ENCODE assay signal across 8 cellular contexts in the genomic region with DNA sequence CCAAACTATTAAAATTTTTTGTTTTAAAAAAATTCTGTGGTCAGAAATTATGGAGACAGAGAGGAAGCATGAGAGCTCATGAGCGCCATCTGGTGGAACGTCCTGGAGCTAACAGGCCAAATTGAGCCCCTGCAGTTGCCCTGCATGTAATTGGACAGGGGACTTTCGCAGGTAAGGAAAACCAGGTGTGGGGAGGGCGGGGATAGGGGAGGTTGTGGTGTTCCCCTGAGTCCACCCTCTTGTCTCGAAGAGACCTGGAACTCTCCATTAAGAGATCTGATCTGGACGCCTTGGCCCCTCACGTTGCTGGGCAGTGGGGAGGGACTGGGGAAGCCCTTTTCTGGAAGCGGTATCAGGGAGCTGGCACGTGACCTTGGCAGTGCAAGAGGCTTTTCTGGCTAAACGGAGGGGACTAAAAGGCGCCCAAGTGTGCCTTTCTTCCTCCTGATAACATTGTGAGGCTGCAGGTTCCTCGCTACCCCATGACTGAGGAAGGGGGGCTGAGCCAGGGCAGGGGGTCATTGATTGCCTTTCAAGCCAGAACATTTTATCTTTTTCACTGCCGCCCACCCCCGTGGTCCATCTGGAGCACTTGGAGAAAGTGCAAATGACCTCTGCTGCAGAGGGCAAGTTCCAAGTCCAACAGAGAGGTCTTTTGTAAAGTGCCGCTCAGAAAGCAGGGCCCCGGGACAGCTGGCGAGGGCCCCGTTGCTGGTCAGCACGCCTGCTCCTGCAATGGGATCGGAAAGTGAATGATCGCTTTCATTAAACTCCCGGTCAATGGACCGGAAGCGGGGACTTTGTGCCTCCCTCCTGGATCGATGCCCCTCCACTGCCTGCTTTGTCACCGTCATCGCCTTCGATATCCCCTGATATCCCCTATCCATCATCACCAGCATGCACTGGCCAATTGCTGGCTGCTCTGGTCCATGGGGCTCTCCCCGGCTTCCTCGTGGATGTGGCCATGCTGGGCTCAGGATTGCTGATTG. TPM values are rescaled to one million over a fixed set of nuclear protein-coding genes. Genes with fewer than 3 reads are reported as not detected.
DNase-seq lines count a peak whose midpoint lies in the region; ATAC-seq and TF ChIP-seq lines count a peak whose summit lies in the region.

No MANE protein-coding gene starts in this region.

- H4K20me1 ChIP-seq in hepatocyte (ENCODE audit: insufficient read depth, poor library complexity, severe bottlenecking) = no peaks in the 10 kb centered on the region

- peaks cover 4% of the 10 kb centered on the region for H3K27me3 ChIP-seq in ascending aorta
- no peaks in the 10 kb centered on the region for H3K27me3 ChIP-seq in hepatocyte

- ATAC-seq in sciatic nerve = peak; percentile 41
- no peak for ATAC-seq in stimulated activated memory B cell treated with anti-CD40 and anti-IgM and Interleukin-4, amounts not matched to agents 10 μg/mL and 1 μg/mL and 100 μg/mL, for 72 hours

- H3K9me3 ChIP-seq in ascending aorta (no peaks in the 10 kb centered on the region), hepatocyte (ENCODE audit: low read depth) (no peaks in the 10 kb centered on the region)

- H3K9me3 Mint-ChIP-seq in stimulated activated memory B cell treated with anti-CD40 and anti-IgM and Interleukin-4, amounts not matched to agents 10 μg/mL and 1 μg/mL and 100 μg/mL, for 72 hours = no peaks in the 10 kb centered on the region

- H3K36me3 ChIP-seq in ascending aorta (no peaks in the 10 kb centered on the region), hepatocyte (replicated peaks; ENCODE audit: insufficient read depth, low read depth) (no peaks in the 10 kb centered on the region)

- H3K4me3 ChIP-seq in Jurkat, Clone E6-1 (ENCODE audit: low read length) = no peak overlapping the region
- H3K4me3 ChIP-seq in ascending aorta (peak overlapping the region in 1 of 2 donors; percentile 7), hepatocyte (no peak overlapping the region)

- H3K4me3 Mint-ChIP-seq in stimulated activated memory B cell treated with anti-CD40 and anti-IgM and Interleukin-4, amounts not matched to agents 10 μg/mL and 1 μg/mL and 100 μg/mL, for 72 hours = no peak overlapping the region

- no peaks in the 10 kb centered on the region for H3K9me2 ChIP-seq in hepatocyte (replicated peaks; ENCODE audit: insufficient read depth)

- H3K27me3 Mint-ChIP-seq in stimulated activated memory B cell treated with anti-CD40 and anti-IgM and Interleukin-4, amounts not matched to agents 10 μg/mL and 1 μg/mL and 100 μg/mL, for 72 hours = peaks cover 21% of the 10 kb centered on the region

- DNase-seq in DMS114 treated with DMSO at 0.1 percent for 48 hours (lab: John Stamatoyannopoulos, UW; ENCODE audit: unreplicated experiment) (peak; percentile 36), SKM-1 treated with dmso at 0.1 percent for 144 hours (lab: John Stamatoyannopoulos, UW; ENCODE audit: unreplicated experiment) (peak; percentile 16), ascending aorta (ENCODE audit: low spot score in 2 of 2) (peak in 1 of 2 donors; percentile 66), hepatocyte (ENCODE audit: low spot score) (peak; percentile 78), sciatic nerve (ENCODE audit: low spot score) (peak; percentile 79), GDM1 (lab: John Stamatoyannopoulos, UW) (no peak)
- peak; percentile 18 for DNase-seq in Jurkat, Clone E6-1 (ENCODE audit: low read depth, low spot score)

- intact Hi-C loops in ascending aorta (cut with DNase I) (no loop called here), sciatic nerve (cut with DNase I) (no loop called here)

- no peak overlapping the region for H2AFZ ChIP-seq in hepatocyte

- H3K4me1 Mint-ChIP-seq in stimulated activated memory B cell treated with anti-CD40 and anti-IgM and Interleukin-4, amounts not matched to agents 10 μg/mL and 1 μg/mL and 100 μg/mL, for 72 hours = peaks cover 4% of the 10 kb centered on the region

- H3K27ac ChIP-seq in ascending aorta = no peak overlapping the region
- H3K27ac ChIP-seq in hepatocyte = no peak overlapping the region

- peak; percentile 20 to 83 (median 76) for TF ChIP-seq CTCF in ascending aorta (IDR thresholded peaks at IDR 0.05)
- TF ChIP-seq CTCF in hepatocyte (IDR thresholded peaks at IDR 0.05; ENCODE audit: poor library complexity) = peak; percentile 89

- peaks cover 0 to 7% of the 10 kb centered on the region in 2 donors for H3K4me1 ChIP-seq in ascending aorta
- no peaks in the 10 kb centered on the region for H3K4me1 ChIP-seq in hepatocyte (ENCODE audit: insufficient read depth)

- 40% methylated on average over 29 of the region's 30 CpGs for WGBS in hepatocyte (ENCODE audit: low lambda C conversion rate, missing lambda C conversion rate)

- no peak overlapping the region for H3K27ac Mint-ChIP-seq in stimulated activated memory B cell treated with anti-CD40 and anti-IgM and Interleukin-4, amounts not matched to agents 10 μg/mL and 1 μg/mL and 100 μg/mL, for 72 hours

- peak overlapping the region; percentile 70 for H3K4me2 ChIP-seq in hepatocyte

- no peaks in the 10 kb centered on the region for H3K79me2 ChIP-seq in hepatocyte

- H3K36me3 Mint-ChIP-seq in stimulated activated memory B cell treated with anti-CD40 and anti-IgM and Interleukin-4, amounts not matched to agents 10 μg/mL and 1 μg/mL and 100 μg/mL, for 72 hours = no peaks in the 10 kb centered on the region

RNA-seq across cellular contexts. Expression of gene PDILT, which starts 18.4 kb away (rescaled TPM):
- polyA plus RNA-seq in Jurkat, Clone E6-1 (2012; ENCODE audit: insufficient read depth, insufficient read length) = not detected
- total RNA-seq in ascending aorta (not detected), hepatocyte (not detected in 2 replicates), sciatic nerve (not detected)
- not detected in 2 replicates for polyA plus RNA-seq in hepatocyte

RNA-seq across cellular contexts. Expression of gene ACSM5, which starts 23.2 kb away (rescaled TPM):
- polyA plus RNA-seq in Jurkat, Clone E6-1 (2012; ENCODE audit: insufficient read depth, insufficient read length) = not detected
- total RNA-seq in ascending aorta (not detected), hepatocyte (2.1 and 5.5 TPM in 2 replicates), sciatic nerve (15.6 TPM)
- 3.3 and 8.9 TPM in 2 replicates for polyA plus RNA-seq in hepatocyte

RNA-seq across cellular contexts. Expression of gene UMOD, which starts 33.6 kb away (rescaled TPM):
- polyA plus RNA-seq in Jurkat, Clone E6-1 (2012; ENCODE audit: insufficient read depth, insufficient read length) = not detected
- not detected for total RNA-seq in ascending aorta
- not detected in 2 replicates for total RNA-seq in hepatocyte
- polyA plus RNA-seq in hepatocyte = not detected in 2 replicates
- not detected for total RNA-seq in sciatic nerve

RNA-seq across cellular contexts. Expression of gene GP2, which starts 58.8 kb away (rescaled TPM):
- polyA plus RNA-seq in Jurkat, Clone E6-1 (2012; ENCODE audit: insufficient read depth, insufficient read length) = not detected
- total RNA-seq in ascending aorta (0.11 TPM), hepatocyte (14.7 and 24.8 TPM in 2 replicates), sciatic nerve (2.8 TPM)
- 17.2 and 34.6 TPM in 2 replicates for polyA plus RNA-seq in hepatocyte
